In the genomic region with DNA sequence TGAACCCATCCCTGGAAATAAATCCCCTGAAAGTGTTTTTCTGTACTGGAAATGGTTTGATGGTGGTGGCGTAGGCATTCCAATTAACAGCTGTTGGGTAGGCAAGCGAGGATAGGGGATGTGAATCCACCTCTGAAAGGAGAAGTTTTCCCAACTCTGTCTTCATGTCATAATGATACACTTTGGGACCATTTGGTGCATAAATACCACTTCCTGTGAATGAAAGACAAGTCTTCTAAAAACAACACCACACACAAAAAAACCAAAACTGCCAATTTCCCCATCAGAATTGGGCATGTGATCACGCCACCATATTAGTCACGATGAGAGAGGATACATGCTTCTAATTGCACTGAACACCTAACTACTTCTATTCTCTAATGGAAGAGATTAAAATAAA, we compare ENCODE assay signal across 9 cellular contexts.
DNase-seq lines count a peak whose midpoint lies in the region; ATAC-seq and FAIRE-seq lines count a peak whose summit lies in the region.
"Had no signal": no experiment of that assay in that cellular context is flagged by ENCODE, and none has a peak within 500 bp of the region (broad histone marks: within the 10 kb centered on the region; RNA-seq: fewer than 3 reads in every experiment).

No MANE protein-coding gene starts in this region.

- peak overlapping the region in 2 of 10 experiments; percentile 23 to 64; a peak in 3 of 20 replicates for H3K4me3 ChIP-seq in BLaER1 treated with 17β-estradiol and CSF1 and Interleukin-3, amounts not matched to agents 10 nM and 100 nM

- H3K4me1 ChIP-seq in BLaER1 treated with 17β-estradiol and CSF1 and Interleukin-3, amounts not matched to agents 10 nM and 100 nM: peaks cover 4 to 95% (median 32%) of the 10 kb centered on the region in 10 experiments; a peak in 16 of 20 replicates

- peak overlapping the region in 8 of 11 experiments; percentile 47 to 90 (median 76); a peak in 16 of 22 replicates for H3K27ac ChIP-seq in BLaER1 treated with 17β-estradiol and CSF1 and Interleukin-3, amounts not matched to agents 10 nM and 100 nM

- H3K36me3 ChIP-seq in BLaER1 treated with 17β-estradiol and CSF1 and Interleukin-3, amounts not matched to agents 10 nM and 100 nM: peaks cover 0 to 91% (median 0%) of the 10 kb centered on the region in 11 experiments; a peak in 6 of 22 replicates

- H3K27me3 ChIP-seq in BLaER1 treated with 17β-estradiol and CSF1 and Interleukin-3, amounts not matched to agents 10 nM and 100 nM: no peaks in the 10 kb centered on the region

- H3K9me3 ChIP-seq in BLaER1 treated with 17β-estradiol and CSF1 and Interleukin-3, amounts not matched to agents 10 nM and 100 nM (replicated peaks in 1 of 11): peaks cover 0 to 31% (median 0%) of the 10 kb centered on the region in 11 experiments; a peak in 6 of 22 replicates

- DNase-seq in GM19239 (ENCODE audit: insufficient read length, low spot score) (no peak), NOMO-1 (lab: John Stamatoyannopoulos, UW; ENCODE audit: unreplicated experiment in 2 of 2) (peak; percentile 13 to 54), NCI-H2081 (lab: John Stamatoyannopoulos, UW) (no peak), SIG-M5 treated with dmso at 0.1 percent for 504 hours (lab: John Stamatoyannopoulos, UW; ENCODE audit: unreplicated experiment) (no peak), AML-193 (lab: John Stamatoyannopoulos, UW) (no peak), NCI-H1694 treated with DMSO at 0.1 percent for 48 hours (lab: John Stamatoyannopoulos, UW) (no peak)
- DNase-seq: activated naive CD4-positive, alpha-beta T cell treated with Interleukin-2 at 50 U/mL for 16 hours had no signal

- peak overlapping the region in 6 of 11 experiments; percentile 29 to 67 (median 52); a peak in 9 of 22 replicates for H3K9ac ChIP-seq in BLaER1 treated with 17β-estradiol and CSF1 and Interleukin-3, amounts not matched to agents 10 nM and 100 nM

- peak; percentile 36 for ATAC-seq in HG02938 (IDR thresholded peaks at IDR 0.05; ENCODE audit: unreplicated experiment)

- H4K20me1 ChIP-seq in BLaER1 treated with 17β-estradiol and CSF1 and Interleukin-3, amounts not matched to agents 10 nM and 100 nM: no peaks in the 10 kb centered on the region

- peak; percentile 86 for FAIRE-seq in GM19239 (lab: Jason Lieb, UNC)

- H3K4me2 ChIP-seq in BLaER1 treated with 17β-estradiol and CSF1 and Interleukin-3, amounts not matched to agents 10 nM and 100 nM: peak overlapping the region in 10 of 11 experiments; percentile 11 to 96 (median 53); a peak in 20 of 22 replicates

Comparison
In these comparisons a context has a peak if more than half of its experiments do, and no peak if none do; other contexts are left out.
1. DNase-seq: peak in NOMO-1 (2 of 2); none in GM19239 (single experiment), NCI-H2081 (0 of 2), SIG-M5 treated with dmso at 0.1 percent for 504 hours (single experiment), AML-193 (0 of 2) and NCI-H1694 treated with DMSO at 0.1 percent for 48 hours (single experiment).